In the genomic region with DNA sequence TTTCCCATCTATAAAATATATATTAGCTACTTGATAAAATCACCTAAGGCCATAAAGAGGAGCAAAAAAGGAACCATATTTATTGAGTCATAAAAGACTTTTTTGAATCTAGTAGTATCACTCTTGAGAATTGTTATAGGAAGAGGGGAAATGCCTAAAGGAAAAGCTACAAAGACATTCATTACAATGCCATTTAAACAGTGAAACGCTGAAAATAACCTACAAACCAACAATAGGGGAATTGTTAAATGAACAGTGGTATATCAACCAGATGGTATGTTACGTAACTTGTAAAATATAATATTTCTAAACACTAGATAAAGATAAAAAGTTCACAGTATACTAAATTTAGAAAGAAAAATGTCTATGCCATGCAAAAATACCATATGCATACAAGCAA, we compare ENCODE assay signal across 4 cellular contexts. TPM values are rescaled to one million over a fixed set of nuclear protein-coding genes. Genes with fewer than 3 reads are reported as not detected.
"Had no signal": no experiment of that assay in that cellular context is flagged by ENCODE, and none has a peak within 500 bp of the region (broad histone marks: within the 10 kb centered on the region; RNA-seq: fewer than 3 reads in every experiment).

No MANE protein-coding gene starts in this region.

- H3K4me3 ChIP-seq: GM12878 had no signal

- DNase-seq: GDM1, GF-D8 had no signal

- ATAC-seq: GM12878 had no signal

RNA-seq across cellular contexts. Expression of gene FAM181B, which starts 47.5 kb away (rescaled TPM):
- total RNA-seq: G401, GM12878 had no signal
- polyA plus RNA-seq: GM12878 had no signal
